15 cellular contexts compared by ENCODE assay signal in the genomic region with DNA sequence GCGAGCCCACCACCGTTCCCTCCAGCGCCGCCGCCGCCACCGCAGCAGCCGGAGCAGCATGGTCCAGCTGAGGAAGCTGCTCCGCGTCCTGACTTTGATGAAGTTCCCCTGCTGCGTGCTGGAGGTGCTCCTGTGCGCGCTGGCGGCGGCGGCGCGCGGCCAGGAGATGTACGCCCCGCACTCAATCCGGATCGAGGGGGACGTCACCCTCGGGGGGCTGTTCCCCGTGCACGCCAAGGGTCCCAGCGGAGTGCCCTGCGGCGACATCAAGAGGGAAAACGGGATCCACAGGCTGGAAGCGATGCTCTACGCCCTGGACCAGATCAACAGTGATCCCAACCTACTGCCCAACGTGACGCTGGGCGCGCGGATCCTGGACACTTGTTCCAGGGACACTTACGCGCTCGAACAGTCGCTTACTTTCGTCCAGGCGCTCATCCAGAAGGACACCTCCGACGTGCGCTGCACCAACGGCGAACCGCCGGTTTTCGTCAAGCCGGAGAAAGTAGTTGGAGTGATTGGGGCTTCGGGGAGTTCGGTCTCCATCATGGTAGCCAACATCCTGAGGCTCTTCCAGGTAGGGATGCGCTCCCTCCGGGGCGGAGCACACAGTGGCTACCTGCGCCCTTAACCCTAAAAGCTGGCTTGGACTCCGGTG. TPM values are rescaled to one million over a fixed set of nuclear protein-coding genes. Genes with fewer than 3 reads are reported as not detected.
DNase-seq lines count a peak whose midpoint lies in the region; ATAC-seq, FAIRE-seq and TF ChIP-seq lines count a peak whose summit lies in the region.
"Had no signal": no experiment of that assay in that cellular context is flagged by ENCODE, and none has a peak within 500 bp of the region (broad histone marks: within the 10 kb centered on the region; RNA-seq: fewer than 3 reads in every experiment).

No MANE protein-coding gene starts in this region.

- H3K27ac Mint-ChIP-seq in endodermal cell (no peak overlapping the region), nephron progenitor cell (no peak overlapping the region)
- H3K27ac Mint-ChIP-seq: immature natural killer cell had no signal

- H3K4me3 ChIP-seq in heart left ventricle: peak overlapping the region in 7 of 12 donors; percentile 7 to 33 (median 25)
- peak overlapping the region; percentile 79 for H3K4me3 ChIP-seq in endodermal cell (ENCODE audit: low read length)
- peak overlapping the region in 1 of 3 donors; percentile 9 for H3K4me3 ChIP-seq in thyroid gland (replicated peaks in 1 of 3)

- intact Hi-C loops in heart left ventricle (cut with DNase I): no loop called here
- intact Hi-C loops in Right ventricle myocardium superior (cut with DNase I): no loop called here
- intact Hi-C loops in thyroid gland (cut with DNase I): no loop called here

- TF ChIP-seq POLR2A in heart left ventricle (IDR thresholded peaks at IDR 0.05) (no peak), thyroid gland (IDR thresholded peaks at IDR 0.05) (no peak)

- peak in 1 of 4 donors; percentile 34 for ATAC-seq in heart left ventricle
- no peak for ATAC-seq in Right ventricle myocardium superior (ENCODE audit: poor library complexity)

- H3K4me1 ChIP-seq in heart left ventricle: peaks cover 0 to 12% (median 2%) of the 10 kb centered on the region in 12 donors
- no peaks in the 10 kb centered on the region for H3K4me1 ChIP-seq in endodermal cell (ENCODE audit: control insufficient read depth, insufficient read depth, low read length)
- no peaks in the 10 kb centered on the region for H3K4me1 ChIP-seq in thyroid gland

- H3K27me3 Mint-ChIP-seq in endodermal cell (ENCODE audit: insufficient read depth) (peaks cover 94% of the 10 kb centered on the region), nephron progenitor cell (ENCODE audit: low read depth, poor library complexity) (peaks cover 93% of the 10 kb centered on the region)

- H3K36me3 ChIP-seq in heart left ventricle (no peaks in the 10 kb centered on the region), endodermal cell (ENCODE audit: control insufficient read depth, insufficient read depth, low read length) (no peaks in the 10 kb centered on the region), thyroid gland (no peaks in the 10 kb centered on the region)

- H3K36me3 Mint-ChIP-seq in endodermal cell (ENCODE audit: low read depth): no peaks in the 10 kb centered on the region
- no peaks in the 10 kb centered on the region for H3K36me3 Mint-ChIP-seq in nephron progenitor cell (ENCODE audit: low read depth)

- H3K4me3 Mint-ChIP-seq in endodermal cell: peak overlapping the region; percentile 55
- H3K4me3 Mint-ChIP-seq in nephron progenitor cell: peak overlapping the region; percentile 90
- H3K4me3 Mint-ChIP-seq: immature natural killer cell had no signal

- H3K9me3 ChIP-seq in heart left ventricle (no peaks in the 10 kb centered on the region), endodermal cell (ENCODE audit: control insufficient read depth, low read length) (no peaks in the 10 kb centered on the region), thyroid gland (no peaks in the 10 kb centered on the region)

- DNase-seq in heart left ventricle (no peak), Right ventricle myocardium superior (no peak), endodermal cell (peak; percentile 82), nephron progenitor cell (peak; percentile 33), urothelium cell line (ENCODE audit: low spot score) (peak; percentile 45), thyroid gland (no peak), middle frontal gyrus (ENCODE audit: extremely low spot score, low spot score) (no peak), SW 1271 (lab: John Stamatoyannopoulos, UW) (no peak)
- DNase-seq: activated naive CD4-positive, alpha-beta T cell treated with anti-CD3 and anti-CD28 coated beads, Interleukin-2, amount 50 U/mL, for 16 hours; immature natural killer cell; NCI-H2227 treated with DMSO at 0.1 percent for 48 hours had no signal

- peak; percentile 9 for FAIRE-seq in urothelium cell line (lab: Jason Lieb, UNC)

- TF ChIP-seq CTCF in heart left ventricle (IDR thresholded peaks at IDR 0.05) (no peak), endodermal cell (conservative IDR thresholded peaks at IDR 0.05) (no peak), nephron progenitor cell (IDR thresholded peaks at IDR 0.05) (no peak), thyroid gland (IDR thresholded peaks at IDR 0.05) (no peak)

- WGBS in heart left ventricle, 4 donors: 1 to 2% (median 2%) methylated on average over 24 to 60 of the region's 60 CpGs
- 0 to 1% methylated on average over 49 to 60 of the region's 60 CpGs for WGBS in endodermal cell (ENCODE audit: insufficient coverage in 1 of 2, insufficient read length in 1 of 2), 2 experiments
- WGBS in thyroid gland, 2 donors: 2 to 5% methylated on average over 10 to 15 of the region's 60 CpGs

- peaks cover 12% of the 10 kb centered on the region for H3K4me1 Mint-ChIP-seq in endodermal cell
- H3K4me1 Mint-ChIP-seq in nephron progenitor cell: peaks cover 18% of the 10 kb centered on the region
- H3K4me1 Mint-ChIP-seq: immature natural killer cell had no signal

- H3K9ac ChIP-seq in endodermal cell (ENCODE audit: extremely low read depth, low read length, poor library complexity, severe bottlenecking): no peak overlapping the region
- H3K9ac ChIP-seq: KMS-11 had no signal

- no peak overlapping the region for H3K27ac ChIP-seq in heart left ventricle
- H3K27ac ChIP-seq in endodermal cell (ENCODE audit: low read depth, low read length): no peak overlapping the region
- no peak overlapping the region for H3K27ac ChIP-seq in thyroid gland
- H3K27ac ChIP-seq: KMS-11 had no signal

- peaks cover 2 to 79% (median 51%) of the 10 kb centered on the region in 9 donors for H3K27me3 ChIP-seq in heart left ventricle
- peaks cover 100% of the 10 kb centered on the region for H3K27me3 ChIP-seq in endodermal cell (ENCODE audit: control insufficient read depth, insufficient read depth, low read length, poor library complexity, severe bottlenecking)
- no peaks in the 10 kb centered on the region for H3K27me3 ChIP-seq in thyroid gland

- no peaks in the 10 kb centered on the region for H3K9me3 Mint-ChIP-seq in endodermal cell
- H3K9me3 Mint-ChIP-seq in nephron progenitor cell: no peaks in the 10 kb centered on the region

RNA-seq across cellular contexts. Expression of gene GRM7, which starts 0.5 kb away (rescaled TPM):
- total RNA-seq in heart left ventricle: not detected
- polyA plus RNA-seq in heart left ventricle: not detected
- not detected for total RNA-seq in Right ventricle myocardium superior
- total RNA-seq in endodermal cell: under 1 TPM; 0.11 to 0.73 TPM
- polyA plus RNA-seq in endodermal cell (2013, experiment 1 of 2): 0.93 TPM
- polyA plus RNA-seq in endodermal cell (2013, experiment 2 of 2): 0.91 TPM
- under 1 TPM; 0.11 to 0.81 (median 0.60) TPM for total RNA-seq in thyroid gland
- total RNA-seq: Daoy, renal cortical epithelial cell had no signal
- polyA plus RNA-seq: AG04450, immature natural killer cell had no signal

Comparison
In these comparisons a context has a peak if more than half of its experiments do, and no peak if none do; other contexts are left out.
1. DNase-seq: peak in endodermal cell (single experiment), nephron progenitor cell (single experiment) and urothelium cell line (single experiment); none in heart left ventricle (0 of 5), Right ventricle myocardium superior (single experiment), thyroid gland (0 of 2), middle frontal gyrus (single experiment) and SW 1271 (0 of 2).